12 cellular contexts compared by ENCODE assay signal in the genomic region with DNA sequence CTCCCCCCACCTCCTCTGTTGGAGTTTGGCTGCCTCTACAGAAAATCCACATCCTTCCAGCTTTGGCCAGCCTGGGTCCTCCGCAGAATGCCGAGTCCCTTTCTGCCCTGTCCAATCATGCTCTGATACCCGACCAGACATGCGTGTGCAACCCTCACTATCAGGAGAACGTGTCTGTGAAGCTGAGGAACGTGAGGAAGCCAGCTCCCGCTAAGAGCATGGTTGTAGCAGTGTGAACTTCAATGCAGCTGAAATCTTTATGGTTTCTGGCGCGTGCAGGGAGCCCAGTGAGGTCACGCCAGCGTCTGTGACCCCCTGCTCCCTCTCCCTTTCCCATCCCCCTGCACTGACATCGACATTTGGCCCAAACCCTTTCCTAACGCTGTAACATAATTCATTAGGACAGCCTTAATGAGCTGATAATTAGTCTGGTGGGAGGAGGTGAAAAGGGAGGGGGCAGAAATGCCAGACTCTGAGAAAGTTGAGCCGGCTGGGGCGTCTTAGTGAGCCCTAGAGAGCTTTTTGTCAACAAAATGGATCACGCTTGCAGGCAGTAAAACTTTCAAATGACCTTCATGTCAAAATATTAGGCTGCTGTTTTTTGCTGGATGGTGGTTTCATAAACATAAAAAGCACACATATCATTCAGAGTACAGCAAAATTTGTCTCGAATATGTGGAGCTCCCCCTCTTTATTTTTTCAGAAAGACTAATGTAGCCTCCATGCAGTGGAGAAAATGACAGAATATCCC.
DNase-seq lines count a peak whose midpoint lies in the region; ATAC-seq and TF ChIP-seq lines count a peak whose summit lies in the region.
"Had no signal": no experiment of that assay in that cellular context is flagged by ENCODE, and none has a peak within 500 bp of the region (broad histone marks: within the 10 kb centered on the region; RNA-seq: fewer than 3 reads in every experiment).

No MANE protein-coding gene starts in this region.

- H3K4me1 ChIP-seq in parathyroid adenoma, result no peaks in the 10 kb centered on the region
- no peaks in the 10 kb centered on the region for H3K4me1 ChIP-seq in HAP-1
- H3K4me1 ChIP-seq: ascending aorta had no signal

- in situ Hi-C loops in HAP-1 (cut with MboI; ENCODE audit: low sequenced_read_pairs), result no loop called here

- H3K36me3 ChIP-seq in parathyroid adenoma (ENCODE audit: control insufficient read depth, insufficient read depth, low read length) (no peaks in the 10 kb centered on the region), HAP-1 (replicated peaks) (no peaks in the 10 kb centered on the region)
- H3K36me3 ChIP-seq: ascending aorta had no signal

- peak overlapping the region; percentile 30 for H3K4me3 ChIP-seq in AG04449 (ENCODE audit: low read depth, low read length)
- H3K4me3 ChIP-seq in parathyroid adenoma (ENCODE audit: low read depth, low read length), result no peak overlapping the region
- no peak overlapping the region for H3K4me3 ChIP-seq in HAP-1
- H3K4me3 ChIP-seq: ascending aorta had no signal

- H2AFZ ChIP-seq in parathyroid adenoma, result no peak overlapping the region

- no peaks in the 10 kb centered on the region for H3K79me2 ChIP-seq in parathyroid adenoma

- H3K4me2 ChIP-seq in parathyroid adenoma (ENCODE audit: low read length), result peak overlapping the region; percentile 31

- H3K9me3 ChIP-seq in parathyroid adenoma (ENCODE audit: control insufficient read depth, low read length), result no peaks in the 10 kb centered on the region
- H3K9me3 ChIP-seq in HAP-1, result no peaks in the 10 kb centered on the region; the same call in 1 of the 2 replicates
- H3K9me3 ChIP-seq: ascending aorta had no signal

- no peak overlapping the region for H3K9ac ChIP-seq in parathyroid adenoma

- ATAC-seq in left cardiac atrium, result peak; percentile 75 to 85
- ATAC-seq in HG02938 (IDR thresholded peaks at IDR 0.05; ENCODE audit: unreplicated experiment), result no peak
- no peak for ATAC-seq in GM19324 (IDR thresholded peaks at IDR 0.05; ENCODE audit: low FRiP score, unreplicated experiment)
- ATAC-seq: natural killer cell had no signal

- POLR2A ChIA-PET in AG04449 (lab: Yijun Ruan, JAX), result no interaction called here

- no peak for TF ChIP-seq CTCF in AG04449 (IDR thresholded peaks at IDR 0.05; ENCODE audit: insufficient read depth, low read length, missing control alignments)
- TF ChIP-seq CTCF in parathyroid adenoma (IDR thresholded peaks at IDR 0.05), result no peak

- DNase-seq in AG04449 (ENCODE audit: low read depth, low spot score), result no peak
- peak; percentile 23 for DNase-seq in left cardiac atrium
- DNase-seq in HAP-1 (ENCODE audit: low spot score in 2 of 2), result no peak
- no peak for DNase-seq in pons (ENCODE audit: low spot score)
- DNase-seq: natural killer cell; SHP77 treated with DMSO at 0.1 percent for 48 hours; stimulated activated CD4-positive, alpha-beta T cell treated with anti-CD3 and anti-CD28 coated beads, Interleukin-2, amount 100 ng/mL, for 24 hours had no signal

- H3K27ac ChIP-seq in angular gyrus (ENCODE audit: low read depth, low read length) (peak overlapping the region; percentile 49), parathyroid adenoma (no peak overlapping the region)
- H3K27ac ChIP-seq: ascending aorta had no signal

- no peaks in the 10 kb centered on the region for H3K27me3 ChIP-seq in parathyroid adenoma (ENCODE audit: control insufficient read depth, insufficient read depth, low read length)
- no peaks in the 10 kb centered on the region for H3K27me3 ChIP-seq in HAP-1 (ENCODE audit: low read depth)
- H3K27me3 ChIP-seq: ascending aorta had no signal

- intact Hi-C loops in left cardiac atrium (cut with DNase I), result loop anchor here in 1 of 2 donors (5.0 kb wide), 1 partner anchor 269 kb away; no protein-coding TSS in a partner anchor

- CTCF ChIA-PET in AG04449 (lab: Yijun Ruan, JAX), result interaction anchor here (0.8 kb wide), 1 partner anchor 122 kb away, joined by 3 read pairs; no protein-coding TSS in a partner anchor

Comparison
In these comparisons a context has a peak if more than half of its experiments do, and no peak if none do; other contexts are left out.
1. ATAC-seq: peak in left cardiac atrium (2 of 2); none in HG02938 (single experiment) and GM19324 (single experiment).